11 cellular contexts compared by ENCODE assay signal in genomic region chr18:78875998-78876650, GRCh38.
"Had no signal": no experiment of that assay in that cellular context is flagged by ENCODE, and none has a peak within 500 bp of the region (broad histone marks: within the 10 kb centered on the region; RNA-seq: fewer than 3 reads in every experiment).

No MANE protein-coding gene starts in this region.

- DNase-seq: activated CD4-positive, alpha-beta T cell treated with anti-CD3 and anti-CD28 coated beads, Interleukin-2, amount 50 U/mL, for 4 hours; activated CD4-positive, CD25-positive, alpha-beta regulatory T cell; activated CD4-positive, CD25-positive, alpha-beta regulatory T cell treated with anti-CD3 and anti-CD28 coated beads, Interleukin-2, amount 50 U/mL, for 72 hours; activated T-cell treated with anti-CD3 and anti-CD28 coated beads, Interleukin-2, amount 50 U/mL, for 1 hour; aorta; effector CD8-positive, alpha-beta T cell; foreskin fibroblast had no signal

- H3K4me3 ChIP-seq: adrenal gland, body of pancreas had no signal

- ATAC-seq: activated naive CD8-positive, alpha-beta T cell treated with anti-CD3 and anti-CD28 coated beads, Interleukin-2, amount 50 U/mL, for 24 hours; body of pancreas had no signal

- H3K4me1 ChIP-seq: adrenal gland, body of pancreas had no signal

- H3K27me3 ChIP-seq: body of pancreas had no signal

- H3K27ac ChIP-seq: adrenal gland, body of pancreas, epithelial cell of prostate had no signal

- H3K9me3 ChIP-seq: adrenal gland, body of pancreas had no signal

- H3K36me3 ChIP-seq: adrenal gland had no signal
